In the genomic region with DNA sequence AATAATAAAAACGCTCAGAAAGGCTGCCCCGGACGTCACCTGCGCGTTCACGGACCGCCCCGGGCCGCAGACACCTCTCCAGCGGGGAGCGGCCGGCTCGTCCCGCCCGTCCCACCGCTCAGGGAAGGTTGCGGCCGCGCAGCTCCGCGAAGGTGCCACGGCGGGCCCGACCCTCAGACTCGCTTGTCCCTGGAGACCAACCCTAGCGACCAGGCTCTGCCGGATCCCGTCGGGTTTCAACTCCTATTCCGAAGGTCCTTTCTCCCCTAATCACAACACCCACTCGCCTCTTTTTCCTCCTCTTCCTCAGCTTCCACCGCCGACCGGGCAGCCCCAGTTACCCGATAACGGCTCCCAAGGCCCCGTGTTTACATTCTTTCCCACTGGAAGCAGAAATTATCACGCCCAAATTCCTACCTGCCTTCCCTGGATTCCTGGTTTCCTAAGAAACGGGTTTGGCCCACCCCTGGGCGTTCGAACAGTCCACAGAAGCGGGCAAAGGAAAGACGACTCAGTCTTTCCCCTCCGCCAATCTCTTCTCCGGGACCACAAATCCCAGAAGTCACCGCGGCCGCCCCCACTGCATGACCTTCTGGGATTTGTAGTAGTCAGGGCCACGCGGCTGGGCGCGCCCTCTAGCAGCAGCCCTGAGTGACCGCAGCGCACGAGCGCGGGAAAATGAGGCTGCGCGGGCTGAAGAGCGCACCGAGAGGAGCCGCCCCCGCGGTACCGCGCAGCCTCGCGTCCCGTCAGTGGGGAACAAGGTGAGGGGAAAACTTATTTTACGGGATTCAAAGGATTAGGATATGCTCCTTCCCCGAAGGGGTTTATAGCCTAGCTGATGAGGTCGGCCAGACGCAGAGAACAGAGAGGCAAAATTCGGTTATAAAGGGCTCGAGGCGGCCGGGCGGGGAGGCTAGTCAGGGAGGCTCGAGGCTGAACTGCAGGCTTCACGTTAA, we compare ENCODE assay signal across 8 cellular contexts. TPM values are rescaled to one million over a fixed set of nuclear protein-coding genes. Genes with fewer than 3 reads are reported as not detected.
DNase-seq lines count a peak whose midpoint lies in the region; ATAC-seq, FAIRE-seq and TF ChIP-seq lines count a peak whose summit lies in the region.

A gene with protein sequence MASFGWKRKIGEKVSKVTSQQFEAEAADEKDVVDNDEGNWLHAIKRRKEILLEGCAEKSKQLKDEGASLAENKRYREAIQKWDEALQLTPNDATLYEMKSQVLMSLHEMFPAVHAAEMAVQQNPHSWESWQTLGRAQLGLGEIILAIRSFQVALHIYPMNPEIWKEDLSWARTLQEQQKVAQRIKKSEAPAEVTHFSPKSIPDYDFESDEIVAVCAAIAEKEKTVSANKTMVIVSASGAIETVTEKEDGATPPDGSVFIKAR (minus strand): TSS at position 555 of the 959 bp plus-strand sequence. CDS start 8,943 bp downstream, outside the sequence.

- POLR2A ChIA-PET in T-cell (lab: Charles Lee), result no interaction called here

- H3K36me3 Mint-ChIP-seq in T-cell, result peaks cover 7% of the 10 kb centered on the region

- no peak within 1 kb of the TSS for H3K27ac Mint-ChIP-seq in T-cell

- peak; percentile 87 for ATAC-seq in HG02852 (IDR thresholded peaks at IDR 0.05; ENCODE audit: unreplicated experiment)
- ATAC-seq in T-cell (replicated peaks in 1 of 4), result peak; percentile 88 to 93 (median 91)
- peak; percentile 98 to 99 for ATAC-seq in left cardiac atrium

- FAIRE-seq in GM12892 (lab: Jason Lieb, UNC), result peak; percentile 97

- intact Hi-C loops in left cardiac atrium (cut with DNase I) (loop anchor here in 1 of 2 donors (5.0 kb wide), 1 partner anchor 82 kb away; a partner anchor contains a TSS), posterior vena cava (cut with DNase I) (loop anchor here in 1 of 2 donors (10.0 kb wide), 1 partner anchor 79 kb away; a partner anchor contains a TSS)

- H3K4me3 Mint-ChIP-seq in T-cell, result no peak within 1 kb of the TSS

- CTCF ChIA-PET in T-cell (lab: Charles Lee), result interaction anchor here in 1 of 2 donors (0.7 to 1.6 kb wide), 2 partner anchors 21 to 1101 kb away, joined by 3 read pairs; no protein-coding TSS in a partner anchor

- H3K9me3 Mint-ChIP-seq in T-cell, result no peaks in the 10 kb centered on the region

- no peaks in the 10 kb centered on the region for H3K27me3 Mint-ChIP-seq in T-cell

- H3K4me1 Mint-ChIP-seq in T-cell, result peaks cover 9 to 28% (median 19%) of the 10 kb centered on the region in 3 donors

- no peak; the same call in 1 of the 2 replicates for TF ChIP-seq POLR2A in GM12892 (IDR thresholded peaks at IDR 0.05; ENCODE audit: low read depth, low read length)

- DNase-seq in GM12892 (ENCODE audit: insufficient read length) (peak; percentile 85), NCI-H1436 treated with DMSO at 0.1 percent for 48 hours (lab: John Stamatoyannopoulos, UW) (peak; percentile 73), T-cell (peak; percentile 83 to 97 (median 93)), amniotic stem cell (lab: John Stamatoyannopoulos, UW) (peak; percentile 90), left cardiac atrium (peak; percentile 98), posterior vena cava (ENCODE audit: low spot score) (peak; percentile 99), ureter (ENCODE audit: low spot score) (peak; percentile 95)

RNA-seq across cellular contexts. Expression of the gene that starts here (rescaled TPM):
- 13.1 TPM for polyA plus RNA-seq in GM12892 (2012; ENCODE audit: missing spikeins)
- total RNA-seq in T-cell (10 to 100 TPM in 3 of 5 donors, 1 to 10 TPM in 2; 8.3 to 15.4 (median 13.6) TPM), left cardiac atrium (10 to 100 TPM; 14.1 to 17.5 TPM), posterior vena cava (10 to 100 TPM; 13.3 to 18.2 TPM), ureter (12.6 TPM)

Comparison
In these comparisons a context has a peak if more than half of its experiments do, and no peak if none do; other contexts are left out.
1. Peak in every context shown above with its lines: DNase-seq and ATAC-seq.